In genomic region chr22:27581241-27581640, GRCh38 we compare ENCODE assay signal across 25 cellular contexts.
"Had no signal": no experiment of that assay in that cellular context is flagged by ENCODE, and none has a peak within 500 bp of the region (broad histone marks: within the 10 kb centered on the region; RNA-seq: fewer than 3 reads in every experiment).

No MANE protein-coding gene starts in this region.

- DNase-seq: activated CD4-positive, alpha-beta T cell treated with anti-CD3 and anti-CD28 coated beads for 48 hours; activated CD4-positive, alpha-beta T cell treated with anti-CD3 and anti-CD28 coated beads, Interleukin-2, amount 50 U/mL, for 4 hours; activated CD4-positive, CD25-positive, alpha-beta regulatory T cell treated with anti-CD3 and anti-CD28 coated beads, Interleukin-2, amount 50 U/mL, for 72 hours; activated CD8-positive, alpha-beta memory T cell treated with anti-CD3 and anti-CD28 coated beads, Interleukin-2, amount 10 ng/mL, durations not matched to agents 7 days and 5 days; activated effector memory CD4-positive, alpha-beta T cell treated with Interleukin-2 at 50 U/mL for 16 hours; activated naive CD4-positive, alpha-beta T cell treated with anti-CD3 and anti-CD28 coated beads for 36 hours; activated naive CD8-positive, alpha-beta T cell treated with anti-CD3 and anti-CD28 coated beads for 36 hours; activated T-cell treated with anti-CD3 and anti-CD28 coated beads, Interleukin-2, amount 50 U/mL, for 24 hours; Karpas-422; MM.1S; NCI-H1105; NCI-H1436; NCI-H1694 treated with DMSO at 0.1 percent for 48 hours; NCI-H2029 treated with DMSO at 0.1 percent for 48 hours; NCI-H510A treated with DMSO at 0.1 percent for 48 hours; NCI-H69; NK-92 treated with Interleukin-12 subunit alpha and Interleukin-12 subunit beta, amount 100 ng/mL, for 24 hours; OCI-M1; RPMI8226; T-helper 17 cell; T-helper 9 cell had no signal

- H3K4me1 Mint-ChIP-seq: activated CD8-positive, alpha-beta memory T cell treated with anti-CD3 and anti-CD28 coated beads, Interleukin-2, amount 10 ng/mL, durations not matched to agents 7 days and 5 days; activated naive CD8-positive, alpha-beta T cell treated with anti-CD3 and anti-CD28 coated beads for 36 hours; T-helper 17 cell; WTC11 had no signal

- H3K36me3 Mint-ChIP-seq: activated CD8-positive, alpha-beta memory T cell treated with anti-CD3 and anti-CD28 coated beads, Interleukin-2, amount 10 ng/mL, durations not matched to agents 7 days and 5 days; activated naive CD8-positive, alpha-beta T cell treated with anti-CD3 and anti-CD28 coated beads for 36 hours; WTC11 had no signal

- H3K4me3 Mint-ChIP-seq: activated CD8-positive, alpha-beta memory T cell treated with anti-CD3 and anti-CD28 coated beads, Interleukin-2, amount 10 ng/mL, durations not matched to agents 7 days and 5 days; activated naive CD4-positive, alpha-beta T cell treated with anti-CD3 and anti-CD28 coated beads for 36 hours; activated naive CD8-positive, alpha-beta T cell treated with anti-CD3 and anti-CD28 coated beads for 36 hours; activated T-cell treated with anti-CD3 and anti-CD28 coated beads, Interleukin-2, amount 50 U/mL, for 24 hours; activated T-helper 1 cell treated with anti-CD3 and anti-CD28 coated beads, Interleukin-12 subunit alpha, Interleukin-12 subunit beta, Interleukin-2, Interleukin-4 antibody, amounts not matched to agents 30 ng/mL and 10 ng/mL and 1 ng/mL, durations not matched to agents 14 hours and 24 hours and 36 hours; T-helper 17 cell; WTC11 had no signal

- H3K4me3 ChIP-seq: K562 had no signal

- ATAC-seq: activated CD8-positive, alpha-beta memory T cell treated with anti-CD3 and anti-CD28 coated beads, Interleukin-2, amount 10 ng/mL, durations not matched to agents 7 days and 5 days; K562; Panc1; T-helper 17 cell; WTC11 had no signal

- H3K27ac Mint-ChIP-seq: activated CD8-positive, alpha-beta memory T cell treated with anti-CD3 and anti-CD28 coated beads, Interleukin-2, amount 10 ng/mL, durations not matched to agents 7 days and 5 days; activated naive CD4-positive, alpha-beta T cell treated with anti-CD3 and anti-CD28 coated beads for 36 hours; activated naive CD8-positive, alpha-beta T cell treated with anti-CD3 and anti-CD28 coated beads for 36 hours; activated T-cell treated with anti-CD3 and anti-CD28 coated beads, Interleukin-2, amount 50 U/mL, for 24 hours; activated T-helper 1 cell treated with anti-CD3 and anti-CD28 coated beads, Interleukin-12 subunit alpha, Interleukin-12 subunit beta, Interleukin-2, Interleukin-4 antibody, amounts not matched to agents 30 ng/mL and 10 ng/mL and 1 ng/mL, durations not matched to agents 14 hours and 24 hours and 36 hours; T-helper 17 cell; WTC11 had no signal

- H3K9me3 Mint-ChIP-seq: activated naive CD4-positive, alpha-beta T cell treated with anti-CD3 and anti-CD28 coated beads for 36 hours; activated naive CD8-positive, alpha-beta T cell treated with anti-CD3 and anti-CD28 coated beads for 36 hours; activated T-cell treated with anti-CD3 and anti-CD28 coated beads, Interleukin-2, amount 50 U/mL, for 24 hours; activated T-helper 1 cell treated with anti-CD3 and anti-CD28 coated beads, Interleukin-12 subunit alpha, Interleukin-12 subunit beta, Interleukin-2, Interleukin-4 antibody, amounts not matched to agents 30 ng/mL and 10 ng/mL and 1 ng/mL, durations not matched to agents 14 hours and 24 hours and 36 hours; WTC11 had no signal
